Comparison of ENCODE assay signal across 30 cellular contexts in the genomic region with DNA sequence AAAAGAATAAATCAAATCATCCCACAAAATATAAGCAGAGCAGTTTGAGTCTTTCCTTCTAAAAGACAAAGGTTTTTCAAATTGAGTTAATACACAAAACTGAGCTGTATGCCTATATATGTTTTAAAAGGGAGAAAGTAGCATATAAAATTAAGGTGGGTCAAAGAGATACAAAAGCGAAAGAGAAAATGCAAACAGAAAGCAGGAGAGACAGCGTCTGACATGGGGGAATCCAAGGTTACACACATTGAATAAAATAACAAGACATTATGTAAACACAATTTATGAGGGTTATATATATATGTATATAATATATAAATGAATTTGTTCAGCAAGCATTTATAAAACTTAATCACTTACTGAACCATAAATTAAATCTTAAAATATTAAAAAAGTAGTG.
"Had no signal": no experiment of that assay in that cellular context is flagged by ENCODE, and none has a peak within 500 bp of the region (broad histone marks: within the 10 kb centered on the region; RNA-seq: fewer than 3 reads in every experiment).

No MANE protein-coding gene starts in this region.

- H3K27ac ChIP-seq: adrenal gland, body of pancreas, cardiac muscle cell, colonic mucosa, gastrocnemius medialis, ovary, prostate gland, skin epidermis, stomach, thyroid gland, upper lobe of right lung had no signal

- H3K36me3 ChIP-seq: adrenal gland, cardiac muscle cell, colonic mucosa, gastrocnemius medialis, ovary, prostate gland, stomach, thyroid gland, upper lobe of right lung had no signal

- H3K27me3 ChIP-seq: adrenal gland, body of pancreas, cardiac muscle cell, colonic mucosa, gastrocnemius medialis, ovary, stomach, thyroid gland, upper lobe of right lung had no signal

- H3K4me3 ChIP-seq: body of pancreas, cardiac muscle cell, colonic mucosa, gastrocnemius medialis, ovary, prostate gland, skin epidermis, stomach, thyroid gland, upper lobe of right lung had no signal

- H3K9me3 ChIP-seq: adrenal gland, body of pancreas, colonic mucosa, gastrocnemius medialis, ovary, prostate gland, stomach, thyroid gland, upper lobe of right lung had no signal

- DNase-seq: activated CD4-positive, alpha-beta T cell treated with anti-CD3 and anti-CD28 coated beads for 4 hours; activated CD4-positive, alpha-beta T cell treated with anti-CD3 and anti-CD28 coated beads, Interleukin-2, amount 50 U/mL, for 48 hours; activated CD4-positive, CD25-positive, alpha-beta regulatory T cell; activated CD8-positive, alpha-beta memory T cell treated with anti-CD3 and anti-CD28 coated beads for 24 hours; activated effector memory CD4-positive, alpha-beta T cell treated with anti-CD3 and anti-CD28 coated beads, Interleukin-2, amount 50 U/mL, for 16 hours; activated naive CD4-positive, alpha-beta T cell treated with anti-CD3 and anti-CD28 coated beads for 36 hours; activated naive CD8-positive, alpha-beta T cell treated with anti-CD3 and anti-CD28 coated beads for 36 hours; adrenal gland; aorta; body of pancreas; cerebellar nuclear complex; colonic mucosa; effector CD8-positive, alpha-beta T cell; gastrocnemius medialis; glutamatergic neuron; islet precursor cell; left cardiac atrium; left ventricle myocardium superior; naive B cell; ovary; retina; stimulated activated CD4-positive, alpha-beta T cell treated with anti-CD3 and anti-CD28 coated beads, Interleukin-4, amount 100 ng/mL, for 24 hours; stomach; thyroid gland; upper lobe of right lung had no signal

- ATAC-seq: body of pancreas; gastrocnemius medialis; left cardiac atrium; left ventricle myocardium superior; sciatic nerve; stimulated activated effector memory CD8-positive, alpha-beta T cell treated with anti-CD3 and anti-CD28 coated beads, Interleukin-12 subunit alpha, Interleukin-12 subunit beta, amount 100 ng/mL, for 72 hours; upper lobe of right lung had no signal

- H3K4me1 ChIP-seq: adrenal gland, body of pancreas, colonic mucosa, gastrocnemius medialis, prostate gland, stomach, thyroid gland, upper lobe of right lung had no signal
